ENCODE assay signal across 10 cellular contexts in genomic region chr5:171390883-171391677, GRCh38. TPM values are rescaled to one million over a fixed set of nuclear protein-coding genes. Genes with fewer than 3 reads are reported as not detected.
DNase-seq lines count a peak whose midpoint lies in the region; ATAC-seq and TF ChIP-seq lines count a peak whose summit lies in the region.
"Had no signal": no experiment of that assay in that cellular context is flagged by ENCODE, and none has a peak within 500 bp of the region (broad histone marks: within the 10 kb centered on the region; RNA-seq: fewer than 3 reads in every experiment).

No MANE protein-coding gene starts in this region.

- peak overlapping the region; percentile 86 to 100 for H3K27ac Mint-ChIP-seq in stimulated activated naive CD8-positive, alpha-beta T cell treated with anti-CD3 and anti-CD28 coated beads, Interleukin-15, amount 100 ng/mL, for 72 hours

- H3K9me3 Mint-ChIP-seq in stimulated activated naive CD8-positive, alpha-beta T cell treated with anti-CD3 and anti-CD28 coated beads, Interleukin-15, amount 100 ng/mL, for 72 hours, result no peaks in the 10 kb centered on the region

- H3K27me3 Mint-ChIP-seq in stimulated activated naive CD8-positive, alpha-beta T cell treated with anti-CD3 and anti-CD28 coated beads, Interleukin-15, amount 100 ng/mL, for 72 hours, result no peaks in the 10 kb centered on the region

- no peak for ATAC-seq in stimulated activated naive CD8-positive, alpha-beta T cell treated with anti-CD3 and anti-CD28 coated beads, Interleukin-15, amount 100 ng/mL, for 72 hours

- peaks cover 33% of the 10 kb centered on the region; the same call in 1 of the 2 replicates for H3F3A ChIP-seq in SU-DHL-6 (ENCODE audit: insufficient read depth)

- H3K36me3 ChIP-seq in cardiac muscle cell, result peaks cover 42% of the 10 kb centered on the region
- peaks cover 57% of the 10 kb centered on the region for H3K36me3 ChIP-seq in SU-DHL-6 (ENCODE audit: low read length)
- no peaks in the 10 kb centered on the region for H3K36me3 ChIP-seq in uterus

- H3K27me3 ChIP-seq in cardiac muscle cell (no peaks in the 10 kb centered on the region), SU-DHL-6 (ENCODE audit: low read length) (no peaks in the 10 kb centered on the region), uterus (no peaks in the 10 kb centered on the region)

- peak overlapping the region; percentile 90 to 97 for H3K4me3 Mint-ChIP-seq in stimulated activated naive CD8-positive, alpha-beta T cell treated with anti-CD3 and anti-CD28 coated beads, Interleukin-15, amount 100 ng/mL, for 72 hours

- H3K27ac ChIP-seq in cardiac muscle cell, result no peak overlapping the region
- H3K27ac ChIP-seq in SU-DHL-6 (ENCODE audit: low read depth, low read length), result no peak overlapping the region
- H3K27ac ChIP-seq in uterus, result no peak overlapping the region
- H3K27ac ChIP-seq: thoracic aorta had no signal

- H3K9me3 ChIP-seq in cardiac muscle cell (ENCODE audit: low read depth), result no peaks in the 10 kb centered on the region
- H3K9me3 ChIP-seq in SU-DHL-6 (ENCODE audit: insufficient read depth, low read length), result no peaks in the 10 kb centered on the region
- no peaks in the 10 kb centered on the region for H3K9me3 ChIP-seq in uterus
- H3K9me3 ChIP-seq: thoracic aorta had no signal

- DNase-seq in cardiac muscle cell (ENCODE audit: low read depth in 1 of 2, low spot score in 1 of 2), result no peak
- DNase-seq in cardiac septum (ENCODE audit: low spot score), result no peak
- DNase-seq in fibroblast of villous mesenchyme (ENCODE audit: low read depth), result no peak
- peak in 1 of 2 donors; percentile 28 for DNase-seq in stimulated activated naive CD8-positive, alpha-beta T cell treated with anti-CD3 and anti-CD28 coated beads, Interleukin-15, amount 100 ng/mL, for 72 hours
- no peak for DNase-seq in uterus
- no peak for DNase-seq in NCI-H510A treated with DMSO at 0.1 percent for 48 hours (lab: John Stamatoyannopoulos, UW)
- no peak for DNase-seq in NCI-H1694 treated with DMSO at 0.1 percent for 48 hours (lab: John Stamatoyannopoulos, UW)
- DNase-seq: NCI-H2171 had no signal

- peak overlapping the region; percentile 81 for H3K4me2 ChIP-seq in SU-DHL-6 (ENCODE audit: low read depth, low read length, poor library complexity, severe bottlenecking)

- no peak overlapping the region for H2AFZ ChIP-seq in SU-DHL-6 (ENCODE audit: low read depth, low read length, severe bottlenecking)

- H3K79me2 ChIP-seq in SU-DHL-6 (ENCODE audit: insufficient read depth, low read length), result peaks cover 84% of the 10 kb centered on the region

- H3K4me1 ChIP-seq in cardiac muscle cell (ENCODE audit: low read depth) (peaks cover 26% of the 10 kb centered on the region), uterus (peaks cover 0 to 13% of the 10 kb centered on the region in 2 donors)

- H3K9ac ChIP-seq in SU-DHL-6 (ENCODE audit: low read length), result peak overlapping the region; percentile 84

- TF ChIP-seq CTCF in cardiac muscle cell (IDR thresholded peaks at IDR 0.05; ENCODE audit: low read depth, low read length), result no peak
- TF ChIP-seq CTCF in SU-DHL-6 (IDR thresholded peaks at IDR 0.05; ENCODE audit: insufficient read depth, low read length, poor library complexity, severe bottlenecking), result no peak
- no peak for TF ChIP-seq CTCF in fibroblast of villous mesenchyme (IDR thresholded peaks at IDR 0.05; ENCODE audit: insufficient read depth, low read depth, low read length)
- no peak for TF ChIP-seq CTCF in uterus (IDR thresholded peaks at IDR 0.05)

- H3K4me1 Mint-ChIP-seq in stimulated activated naive CD8-positive, alpha-beta T cell treated with anti-CD3 and anti-CD28 coated beads, Interleukin-15, amount 100 ng/mL, for 72 hours, result peaks cover 83% of the 10 kb centered on the region

- H3K4me3 ChIP-seq in cardiac muscle cell (peak overlapping the region; percentile 95), SU-DHL-6 (ENCODE audit: insufficient read depth, low read length, poor library complexity, severe bottlenecking) (peak overlapping the region; percentile 63), fibroblast of villous mesenchyme (ENCODE audit: low read depth, low read length) (peak overlapping the region; percentile 29), uterus (no peak overlapping the region)

- peaks cover 72% of the 10 kb centered on the region for H4K20me1 ChIP-seq in SU-DHL-6 (ENCODE audit: low read depth, low read length)

- TF ChIP-seq POLR2A in uterus (IDR thresholded peaks at IDR 0.05), result no peak

- intact Hi-C loops in cardiac septum (cut with DNase I) (no loop called here), uterus (cut with DNase I; ENCODE audit: low total_unique reads) (no loop called here)

- H3K9me2 ChIP-seq in SU-DHL-6 (replicated peaks; ENCODE audit: insufficient read depth, low read length), result no peaks in the 10 kb centered on the region

RNA-seq across cellular contexts. Expression of gene NPM1, which starts 3.4 kb away (rescaled TPM):
- total RNA-seq in cardiac muscle cell (660 and 1,115 TPM in 2 replicates), cardiac septum (412 TPM), fibroblast of villous mesenchyme (926 and 1,000 TPM in 2 replicates), uterus (over 10,000 TPM in 1 of 4 donors, 1,000 to 10,000 TPM in 3; 1,265 to 21,851 (median 1,493) TPM)
- 389 and 578 TPM in 2 replicates for polyA plus RNA-seq in cardiac muscle cell

RNA-seq across cellular contexts. Expression of gene FGF18, which starts 28.4 kb away (rescaled TPM):
- 50.3 and 58.5 TPM in 2 replicates for total RNA-seq in cardiac muscle cell
- polyA plus RNA-seq in cardiac muscle cell, result 81.9 and 85.1 TPM in 2 replicates
- 22.4 TPM for total RNA-seq in cardiac septum
- under 0.01 TPM in 1 of 2 replicates, not detected in the other for total RNA-seq in fibroblast of villous mesenchyme
- total RNA-seq in uterus, result 1 to 10 TPM in 2 of 4 donors, not detected in 2; 1.4 to 3.0 TPM

Comparison
In these comparisons a context has a peak if more than half of its experiments do, and no peak if none do; other contexts are left out.
1. H3K4me3 ChIP-seq: peak in cardiac muscle cell (single experiment), SU-DHL-6 (single experiment) and fibroblast of villous mesenchyme (single experiment); none in uterus (0 of 2).